Comparison of ENCODE assay signal across 15 cellular contexts in the genomic region with DNA sequence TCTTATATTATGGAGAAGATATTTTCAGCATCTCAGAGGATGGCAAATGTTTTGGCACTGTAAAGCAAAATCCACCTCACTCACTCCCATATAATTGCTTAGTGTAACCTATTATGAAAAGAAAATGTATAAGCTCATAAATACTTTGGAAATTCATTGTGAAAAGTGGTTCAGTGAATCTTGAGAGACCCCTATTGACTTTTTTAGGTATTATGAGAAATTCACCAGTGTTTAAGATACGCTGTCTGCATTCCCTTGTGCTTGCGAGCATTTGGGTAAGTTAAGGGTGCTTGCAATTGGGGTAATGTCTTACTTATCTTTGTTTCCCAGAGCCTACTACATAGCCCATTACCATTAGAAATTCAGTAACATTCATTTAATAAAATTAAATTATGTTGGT.
DNase-seq lines count a peak whose midpoint lies in the region; ATAC-seq and TF ChIP-seq lines count a peak whose summit lies in the region.
"Had no signal": no experiment of that assay in that cellular context is flagged by ENCODE, and none has a peak within 500 bp of the region (broad histone marks: within the 10 kb centered on the region; RNA-seq: fewer than 3 reads in every experiment).

No MANE protein-coding gene starts in this region.

- ATAC-seq in HG02623 (IDR thresholded peaks at IDR 0.05; ENCODE audit: unreplicated experiment) (no peak), HG03196 (IDR thresholded peaks at IDR 0.05; ENCODE audit: unreplicated experiment) (no peak)

- DNase-seq in AG04450 (ENCODE audit: low read depth, low spot score): no peak
- DNase-seq in HCEC 1CT: peak; percentile 30
- no peak for DNase-seq in WERI-Rb-1
- peak in 1 of 2 donors; percentile 54 for DNase-seq in foreskin fibroblast
- DNase-seq in NCI-H748 (lab: John Stamatoyannopoulos, UW; ENCODE audit: unreplicated experiment): no peak
- no peak for DNase-seq in NCI-H1436 treated with DMSO at 0.1 percent for 48 hours (lab: John Stamatoyannopoulos, UW)
- DNase-seq: adrenal gland; kidney; NCI-H1105 treated with DMSO at 0.1 percent for 48 hours; stimulated activated CD4-positive, alpha-beta T cell treated with anti-CD3 and anti-CD28 coated beads, Interleukin-2, amount 100 ng/mL, for 24 hours; stimulated activated CD8-positive, alpha-beta memory T cell treated with anti-CD3 and anti-CD28 coated beads, Interleukin-4, amount 100 ng/mL, for 48 hours; T-helper 1 cell had no signal

- POLR2A ChIA-PET in AG04450 (lab: Yijun Ruan, JAX): no interaction called here

- H3K27me3 ChIP-seq in AG04450 (ENCODE audit: control insufficient read depth, insufficient read depth, low read length) (no peaks in the 10 kb centered on the region), WERI-Rb-1 (ENCODE audit: insufficient read depth, low read depth, severe bottlenecking) (peaks cover 4% of the 10 kb centered on the region)
- H3K27me3 ChIP-seq: adrenal gland, tibial nerve had no signal

- H3K27ac ChIP-seq in AG04450 (ENCODE audit: low read depth, low read length) (no peak overlapping the region), WERI-Rb-1 (no peak overlapping the region)
- H3K27ac ChIP-seq: adrenal gland, tibial nerve had no signal

- H3K36me3 ChIP-seq in WERI-Rb-1: no peaks in the 10 kb centered on the region
- H3K36me3 ChIP-seq: adrenal gland, tibial nerve had no signal

- CTCF ChIA-PET in AG04450 (lab: Charles Lee): interaction anchor here (0.6 to 9.1 kb wide), 34 partner anchors 10 to 666 kb away, joined by 3 to 117 read pairs (median 4); partner anchors contain the start of gene BMP5

- H3K4me3 ChIP-seq in AG04450 (ENCODE audit: low read depth, low read length): no peak overlapping the region
- H3K4me3 ChIP-seq in WERI-Rb-1 (ENCODE audit: low read depth, low read length): no peak overlapping the region
- no peak overlapping the region for H3K4me3 ChIP-seq in foreskin fibroblast (ENCODE audit: low read depth in 1 of 2, low read length in 2 of 2)
- H3K4me3 ChIP-seq: adrenal gland, tibial nerve had no signal

- TF ChIP-seq CTCF in AG04450 (IDR thresholded peaks at IDR 0.05; ENCODE audit: low read depth, low read length): peak; percentile 56
- 0 out of 2 replicates have a peak, but pooled peaks have one; percentile 18 for TF ChIP-seq CTCF in WERI-Rb-1 (IDR thresholded peaks at IDR 0.05; ENCODE audit: low read depth, low read length)
- peak; percentile 9 for TF ChIP-seq CTCF in foreskin fibroblast (IDR thresholded peaks at IDR 0.05; ENCODE audit: low read depth, low read length)

- no peaks in the 10 kb centered on the region for H3K9me3 ChIP-seq in AG04450 (ENCODE audit: control insufficient read depth, insufficient read depth, low read length)
- no peaks in the 10 kb centered on the region for H3K9me3 ChIP-seq in WERI-Rb-1 (ENCODE audit: severe bottlenecking)
- H3K9me3 ChIP-seq: adrenal gland, tibial nerve had no signal
